2 cellular contexts compared by ENCODE assay signal in the genomic region with DNA sequence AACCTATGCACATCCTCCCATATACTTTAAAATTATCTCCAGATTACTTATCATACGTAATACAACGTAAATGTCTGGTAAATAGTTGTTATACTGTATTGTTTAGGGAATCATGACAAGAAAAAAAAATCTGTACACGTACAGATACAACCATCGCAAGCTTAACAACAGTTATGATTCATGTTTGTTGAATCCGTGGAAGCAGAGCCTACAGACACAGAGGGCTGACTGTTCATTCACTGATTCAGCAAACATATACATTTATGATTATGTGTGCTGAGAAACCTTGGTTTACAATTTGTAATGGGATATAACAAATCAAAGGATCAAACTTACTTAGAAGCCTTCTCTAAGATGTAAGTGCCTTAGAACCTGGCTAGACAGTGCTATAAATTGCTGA.
TF ChIP-seq lines count a peak whose summit lies in the region.

No MANE protein-coding gene starts in this region.

TF ChIP-seq in IMR-90, 13 proteins besides CTCF, POLR2A, EP300 and RAD21:
- no peak for TF ChIP-seq RCOR1 (IDR thresholded peaks at IDR 0.05; ENCODE audit: insufficient replicate concordance, low read length)
- TF ChIP-seq FOS (IDR thresholded peaks at IDR 0.05; ENCODE audit: low read depth, low read length), result no peak
- no peak for TF ChIP-seq MXI1 (IDR thresholded peaks at IDR 0.05; ENCODE audit: borderline replicate concordance, low read depth, low read length)
- TF ChIP-seq, protein P1, sequence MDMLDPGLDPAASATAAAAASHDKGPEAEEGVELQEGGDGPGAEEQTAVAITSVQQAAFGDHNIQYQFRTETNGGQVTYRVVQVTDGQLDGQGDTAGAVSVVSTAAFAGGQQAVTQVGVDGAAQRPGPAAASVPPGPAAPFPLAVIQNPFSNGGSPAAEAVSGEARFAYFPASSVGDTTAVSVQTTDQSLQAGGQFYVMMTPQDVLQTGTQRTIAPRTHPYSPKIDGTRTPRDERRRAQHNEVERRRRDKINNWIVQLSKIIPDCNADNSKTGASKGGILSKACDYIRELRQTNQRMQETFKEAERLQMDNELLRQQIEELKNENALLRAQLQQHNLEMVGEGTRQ (IDR thresholded peaks at IDR 0.05; ENCODE audit: low read depth, low read length), result no peak
- no peak for TF ChIP-seq SMC3 (IDR thresholded peaks at IDR 0.05; ENCODE audit: low read depth, low read length)
- TF ChIP-seq MAZ (IDR thresholded peaks at IDR 0.05; ENCODE audit: borderline replicate concordance, low read depth, low read length), result no peak
- no peak for TF ChIP-seq MAFK (IDR thresholded peaks at IDR 0.05; ENCODE audit: low read depth, low read length)
- no peak for TF ChIP-seq CEBPB (IDR thresholded peaks at IDR 0.05; ENCODE audit: low read depth, low read length)
- TF ChIP-seq, protein P2, sequence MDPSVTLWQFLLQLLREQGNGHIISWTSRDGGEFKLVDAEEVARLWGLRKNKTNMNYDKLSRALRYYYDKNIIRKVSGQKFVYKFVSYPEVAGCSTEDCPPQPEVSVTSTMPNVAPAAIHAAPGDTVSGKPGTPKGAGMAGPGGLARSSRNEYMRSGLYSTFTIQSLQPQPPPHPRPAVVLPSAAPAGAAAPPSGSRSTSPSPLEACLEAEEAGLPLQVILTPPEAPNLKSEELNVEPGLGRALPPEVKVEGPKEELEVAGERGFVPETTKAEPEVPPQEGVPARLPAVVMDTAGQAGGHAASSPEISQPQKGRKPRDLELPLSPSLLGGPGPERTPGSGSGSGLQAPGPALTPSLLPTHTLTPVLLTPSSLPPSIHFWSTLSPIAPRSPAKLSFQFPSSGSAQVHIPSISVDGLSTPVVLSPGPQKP (IDR thresholded peaks at IDR 0.05; ENCODE audit: borderline replicate concordance, low read depth, low read length), result no peak
- TF ChIP-seq NFE2L2 (IDR thresholded peaks at IDR 0.05; ENCODE audit: low read depth, low read length), result no peak
- TF ChIP-seq BHLHE40 (IDR thresholded peaks at IDR 0.05; ENCODE audit: low read depth, low read length), result no peak
- TF ChIP-seq RFX5 (IDR thresholded peaks at IDR 0.05; ENCODE audit: low read depth, low read length), result no peak
- no peak for TF ChIP-seq CHD1 (IDR thresholded peaks at IDR 0.05; ENCODE audit: low read depth, low read length)
TF ChIP-seq in IMR-90: peak in this region for 0.

TF ChIP-seq in K562, 482 proteins besides CTCF, POLR2A, EP300 and RAD21:
- no peak for TF ChIP-seq MECOM (CRISPR knock-in tag; IDR thresholded peaks at IDR 0.05)
